8 cellular contexts compared by ENCODE assay signal in the genomic region with DNA sequence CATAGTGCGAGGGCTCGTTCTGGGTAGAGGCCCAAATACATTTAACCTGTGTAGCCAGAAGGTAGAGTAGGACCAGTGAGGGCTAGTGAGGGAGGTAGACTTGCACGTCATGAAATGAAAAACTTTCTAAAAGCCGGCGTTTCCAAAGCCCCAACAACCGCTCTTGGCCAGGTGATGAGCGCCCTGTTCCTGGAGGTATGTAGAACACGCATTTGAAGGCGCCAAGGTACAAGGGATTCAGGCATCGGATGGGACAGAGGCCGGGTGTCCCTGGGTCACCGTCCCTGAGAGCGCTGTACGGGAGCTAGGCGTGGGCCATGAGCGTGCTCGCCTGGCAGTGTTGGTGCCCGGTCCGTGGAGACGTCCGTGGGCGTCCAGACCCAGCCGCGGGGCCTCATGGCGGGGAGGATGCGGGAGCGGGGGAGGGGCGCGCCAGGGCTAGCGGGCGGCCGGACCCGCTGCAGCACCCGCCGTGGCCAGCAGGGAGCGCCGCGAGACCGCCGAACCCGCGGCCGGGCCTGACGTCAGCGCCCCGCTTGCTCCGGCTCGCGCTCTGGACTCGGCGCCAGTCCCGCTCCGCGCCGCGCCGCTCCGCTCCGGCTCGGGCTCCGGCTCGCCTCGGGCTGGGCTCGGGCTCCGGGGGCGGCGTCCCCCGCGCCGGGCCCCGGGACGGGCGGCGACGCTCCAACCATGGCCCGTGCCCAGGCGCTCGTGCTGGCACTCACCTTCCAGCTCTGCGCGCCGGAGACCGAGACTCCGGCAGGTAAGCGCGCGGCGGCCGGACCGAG. TPM values are rescaled to one million over a fixed set of nuclear protein-coding genes. Genes with fewer than 3 reads are reported as not detected.
DNase-seq lines count a peak whose midpoint lies in the region; ATAC-seq and TF ChIP-seq lines count a peak whose summit lies in the region.

A gene (plus strand): TSS at position 568 of the 788 bp plus-strand sequence. CDS start 123 bp downstream, at position 691.

- DNase-seq in AG09309 (ENCODE audit: low read depth), result no peak
- DNase-seq in HT-29 (ENCODE audit: low spot score), result peak; percentile 57
- DNase-seq in RKO (ENCODE audit: low spot score), result peak; percentile 73
- peak; percentile 49 for DNase-seq in fibroblast of the aortic adventitia (ENCODE audit: low read depth)
- peak; percentile 90 for DNase-seq in stimulated activated naive CD8-positive, alpha-beta T cell treated with anti-CD3 and anti-CD28 coated beads, Interleukin-15, Interleukin-2, amounts not matched to agents 100 U/mL and 50 U/mL, for 24 hours

- peak within 1 kb of the TSS; percentile 82 for H3K4me3 Mint-ChIP-seq in activated T-helper 17 cell treated with anti-CD3 and anti-CD28 coated beads, Interleukin-2, amount 50 U/mL, for 72 hours
- peak within 1 kb of the TSS; percentile 86 to 95 (median 92) for H3K4me3 Mint-ChIP-seq in nephron

- peak within 1 kb of the TSS; percentile 8 for H3K27ac Mint-ChIP-seq in activated T-helper 17 cell treated with anti-CD3 and anti-CD28 coated beads, Interleukin-2, amount 50 U/mL, for 72 hours
- peak within 1 kb of the TSS; percentile 54 to 81 (median 75) for H3K27ac Mint-ChIP-seq in nephron

- H3K4me3 ChIP-seq in AG09309 (ENCODE audit: control insufficient read depth, low read depth, low read length), result peak within 1 kb of the TSS; percentile 64
- H3K4me3 ChIP-seq in fibroblast of the aortic adventitia (ENCODE audit: low read depth, low read length), result peak within 1 kb of the TSS; percentile 75

- H3K4me1 Mint-ChIP-seq in activated T-helper 17 cell treated with anti-CD3 and anti-CD28 coated beads, Interleukin-2, amount 50 U/mL, for 72 hours, result peaks cover 12% of the 10 kb centered on the region
- H3K4me1 Mint-ChIP-seq in nephron, result peaks cover 40% of the 10 kb centered on the region

- peaks cover 7% of the 10 kb centered on the region for H3K36me3 Mint-ChIP-seq in activated T-helper 17 cell treated with anti-CD3 and anti-CD28 coated beads, Interleukin-2, amount 50 U/mL, for 72 hours (ENCODE audit: low read depth)
- H3K36me3 Mint-ChIP-seq in nephron (ENCODE audit: low read depth), result no peaks in the 10 kb centered on the region

- ATAC-seq in GM19023 (IDR thresholded peaks at IDR 0.05; ENCODE audit: unreplicated experiment), result peak; percentile 69
- ATAC-seq in activated T-helper 17 cell treated with anti-CD3 and anti-CD28 coated beads, Interleukin-2, amount 50 U/mL, for 72 hours (replicated peaks), result peak; percentile 91
- ATAC-seq in stimulated activated naive CD8-positive, alpha-beta T cell treated with anti-CD3 and anti-CD28 coated beads, Interleukin-15, Interleukin-2, amounts not matched to agents 100 U/mL and 50 U/mL, for 24 hours, result peak; percentile 84

- TF ChIP-seq CTCF in AG09309 (IDR thresholded peaks at IDR 0.05; ENCODE audit: control insufficient read depth, insufficient read depth, low read depth, low read length, missing control alignments) (peak; percentile 39), fibroblast of the aortic adventitia (IDR thresholded peaks at IDR 0.05; ENCODE audit: insufficient read depth, low read length) (peak; percentile 52), nephron (IDR thresholded peaks at IDR 0.05; ENCODE audit: unreplicated experiment in 3 of 3) (peak; percentile 71 to 83 (median 77))

- peaks cover 45% of the 10 kb centered on the region for H3K27me3 Mint-ChIP-seq in activated T-helper 17 cell treated with anti-CD3 and anti-CD28 coated beads, Interleukin-2, amount 50 U/mL, for 72 hours
- peaks cover 37% of the 10 kb centered on the region for H3K27me3 Mint-ChIP-seq in nephron (ENCODE audit: low read depth)

- no peaks in the 10 kb centered on the region for H3K9me3 Mint-ChIP-seq in activated T-helper 17 cell treated with anti-CD3 and anti-CD28 coated beads, Interleukin-2, amount 50 U/mL, for 72 hours
- no peaks in the 10 kb centered on the region for H3K9me3 Mint-ChIP-seq in nephron

RNA-seq across cellular contexts. Expression of the gene that starts here (rescaled TPM):
- total RNA-seq in HT-29 (2014; rRNA removed; shearing (Covaris generic)), result 0.03 TPM in 2 replicates
- 1 to 10 TPM in 1 of 2 donors, under 1 TPM in 1; 0.99 to 2.1 TPM for total RNA-seq in activated T-helper 17 cell treated with anti-CD3 and anti-CD28 coated beads, Interleukin-2, amount 50 U/mL, for 72 hours
- 25.8 and 36.6 TPM in 2 replicates for total RNA-seq in fibroblast of the aortic adventitia (ENCODE audit: low replicate concordance)

Comparison
In these comparisons a context has a peak if more than half of its experiments do, and no peak if none do; other contexts are left out.
1. Peak in DNase-seq in HT-29; RNA of the gene not detected or under 1 TPM.